Comparison of ENCODE assay signal across 1 cellular context in genomic region chr14:91252901-91253794, GRCh38.
TF ChIP-seq lines count a peak whose summit lies in the region.

No MANE protein-coding gene starts in this region.

TF ChIP-seq in HEK293, 187 proteins besides CTCF, POLR2A, EP300 and RAD21 (continued from another document and continues in another):
- TF ChIP-seq ZNF26 (tag by site-specific recombination; IDR thresholded peaks at IDR 0.05) = no peak
- peak; percentile 27 for TF ChIP-seq ZNF335 (tag by site-specific recombination; conservative IDR thresholded peaks at IDR 0.05)
- TF ChIP-seq GFI1B (tag by site-specific recombination; IDR thresholded peaks at IDR 0.05) = no peak
- no peak for TF ChIP-seq ZNF48 (tag by site-specific recombination; IDR thresholded peaks at IDR 0.05)
- TF ChIP-seq ZNF16 (tag by site-specific recombination; IDR thresholded peaks at IDR 0.05; ENCODE audit: low read depth) = no peak
- TF ChIP-seq, protein P1, sequence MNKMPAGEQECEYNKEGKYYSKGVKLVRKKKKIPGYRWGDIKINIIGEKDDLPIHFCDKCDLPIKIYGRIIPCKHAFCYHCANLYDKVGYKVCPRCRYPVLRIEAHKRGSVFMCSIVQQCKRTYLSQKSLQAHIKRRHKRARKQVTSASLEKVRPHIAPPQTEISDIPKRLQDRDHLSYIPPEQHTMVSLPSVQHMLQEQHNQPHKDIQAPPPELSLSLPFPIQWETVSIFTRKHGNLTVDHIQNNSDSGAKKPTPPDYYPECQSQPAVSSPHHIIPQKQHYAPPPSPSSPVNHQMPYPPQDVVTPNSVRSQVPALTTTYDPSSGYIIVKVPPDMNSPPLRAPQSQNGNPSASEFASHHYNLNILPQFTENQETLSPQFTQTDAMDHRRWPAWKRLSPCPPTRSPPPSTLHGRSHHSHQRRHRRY (tag by site-specific recombination; IDR thresholded peaks at IDR 0.05) = no peak
- TF ChIP-seq ZNF660 (tag by site-specific recombination; IDR thresholded peaks at IDR 0.05) = no peak
- TF ChIP-seq ZBTB1 (tag by site-specific recombination; IDR thresholded peaks at IDR 0.05) = no peak
- no peak for TF ChIP-seq ZNF416 (tag by site-specific recombination; IDR thresholded peaks at IDR 0.05)
- no peak for TF ChIP-seq ZNF639 (tag by site-specific recombination; IDR thresholded peaks at IDR 0.05)
- 0 out of 2 replicates have a peak, but pooled peaks have one; percentile 12 for TF ChIP-seq ZBTB8A (tag by site-specific recombination; IDR thresholded peaks at IDR 0.05)
- TF ChIP-seq ZNF112 (tag by site-specific recombination; IDR thresholded peaks at IDR 0.05) = no peak
- TF ChIP-seq ZNF792 (tag by site-specific recombination; IDR thresholded peaks at IDR 0.05) = no peak
- no peak for TF ChIP-seq ZNF473 (tag by site-specific recombination; IDR thresholded peaks at IDR 0.05)
- no peak for TF ChIP-seq ZNF777 (tag by site-specific recombination; IDR thresholded peaks at IDR 0.05; ENCODE audit: borderline replicate concordance)
- TF ChIP-seq RBAK (tag by site-specific recombination; IDR thresholded peaks at IDR 0.05) = no peak
- TF ChIP-seq ZFP37 (tag by site-specific recombination; IDR thresholded peaks at IDR 0.05) = no peak
- no peak for TF ChIP-seq ZNF324 (tag by site-specific recombination; IDR thresholded peaks at IDR 0.05)
- TF ChIP-seq ZFHX2 (tag by site-specific recombination; conservative IDR thresholded peaks at IDR 0.05) = peak; percentile 72
- TF ChIP-seq REPIN1 (tag by site-specific recombination; IDR thresholded peaks at IDR 0.05; ENCODE audit: low read depth) = no peak
- no peak for TF ChIP-seq SP2 (tag by site-specific recombination; IDR thresholded peaks at IDR 0.05)
- TF ChIP-seq INSM2 (tag by site-specific recombination; IDR thresholded peaks at IDR 0.05) = no peak
- no peak for TF ChIP-seq ZBTB49 (tag by site-specific recombination; IDR thresholded peaks at IDR 0.05; ENCODE audit: low read depth)
- TF ChIP-seq, protein P2, sequence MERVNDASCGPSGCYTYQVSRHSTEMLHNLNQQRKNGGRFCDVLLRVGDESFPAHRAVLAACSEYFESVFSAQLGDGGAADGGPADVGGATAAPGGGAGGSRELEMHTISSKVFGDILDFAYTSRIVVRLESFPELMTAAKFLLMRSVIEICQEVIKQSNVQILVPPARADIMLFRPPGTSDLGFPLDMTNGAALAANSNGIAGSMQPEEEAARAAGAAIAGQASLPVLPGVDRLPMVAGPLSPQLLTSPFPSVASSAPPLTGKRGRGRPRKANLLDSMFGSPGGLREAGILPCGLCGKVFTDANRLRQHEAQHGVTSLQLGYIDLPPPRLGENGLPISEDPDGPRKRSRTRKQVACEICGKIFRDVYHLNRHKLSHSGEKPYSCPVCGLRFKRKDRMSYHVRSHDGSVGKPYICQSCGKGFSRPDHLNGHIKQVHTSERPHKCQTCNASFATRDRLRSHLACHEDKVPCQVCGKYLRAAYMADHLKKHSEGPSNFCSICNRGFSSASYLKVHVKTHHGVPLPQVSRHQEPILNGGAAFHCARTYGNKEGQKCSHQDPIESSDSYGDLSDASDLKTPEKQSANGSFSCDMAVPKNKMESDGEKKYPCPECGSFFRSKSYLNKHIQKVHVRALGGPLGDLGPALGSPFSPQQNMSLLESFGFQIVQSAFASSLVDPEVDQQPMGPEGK (tag by site-specific recombination; IDR thresholded peaks at IDR 0.05) = peak; percentile 85
- no peak for TF ChIP-seq AEBP2 (tag by site-specific recombination; IDR thresholded peaks at IDR 0.05; ENCODE audit: borderline replicate concordance)
- no peak for TF ChIP-seq ZNF223 (tag by site-specific recombination; IDR thresholded peaks at IDR 0.05)
- no peak for TF ChIP-seq ZNF544 (tag by site-specific recombination; IDR thresholded peaks at IDR 0.05)
- no peak for TF ChIP-seq ZNF292 (tag by site-specific recombination; IDR thresholded peaks at IDR 0.05; ENCODE audit: borderline replicate concordance, low read depth)
- no peak for TF ChIP-seq ZNF37A (tag by site-specific recombination; IDR thresholded peaks at IDR 0.05)
- no peak for TF ChIP-seq ZNF302 (tag by site-specific recombination; IDR thresholded peaks at IDR 0.05; ENCODE audit: low read depth)
- TF ChIP-seq, protein P3, sequence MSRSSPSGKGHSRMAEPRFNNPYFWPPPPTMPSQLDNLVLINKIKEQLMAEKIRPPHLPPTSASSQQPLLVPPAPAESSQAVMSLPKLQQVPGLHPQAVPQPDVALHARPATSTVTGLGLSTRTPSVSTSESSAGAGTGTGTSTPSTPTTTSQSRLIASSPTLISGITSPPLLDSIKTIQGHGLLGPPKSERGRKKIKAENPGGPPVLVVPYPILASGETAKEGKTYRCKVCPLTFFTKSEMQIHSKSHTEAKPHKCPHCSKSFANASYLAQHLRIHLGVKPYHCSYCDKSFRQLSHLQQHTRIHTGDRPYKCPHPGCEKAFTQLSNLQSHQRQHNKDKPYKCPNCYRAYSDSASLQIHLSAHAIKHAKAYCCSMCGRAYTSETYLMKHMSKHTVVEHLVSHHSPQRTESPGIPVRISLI (tag by site-specific recombination; IDR thresholded peaks at IDR 0.05) = no peak
- TF ChIP-seq, protein P4, sequence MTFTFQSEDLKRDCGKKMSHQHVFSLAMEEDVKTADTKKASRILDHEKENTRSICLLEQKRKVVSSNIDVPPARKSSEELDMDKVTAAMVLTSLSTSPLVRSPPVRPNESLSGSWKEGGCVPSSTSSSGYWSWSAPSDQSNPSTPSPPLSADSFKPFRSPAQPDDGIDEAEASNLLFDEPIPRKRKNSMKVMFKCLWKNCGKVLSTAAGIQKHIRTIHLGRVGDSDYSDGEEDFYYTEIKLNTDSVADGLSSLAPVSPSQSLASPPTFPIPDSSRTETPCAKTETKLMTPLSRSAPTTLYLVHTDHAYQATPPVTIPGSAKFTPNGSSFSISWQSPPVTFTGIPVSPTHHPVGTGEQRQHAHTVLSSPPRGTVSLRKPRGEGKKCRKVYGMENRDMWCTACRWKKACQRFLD (tag by site-specific recombination; IDR thresholded peaks at IDR 0.05) = no peak
- no peak for TF ChIP-seq ZNF175 (tag by site-specific recombination; IDR thresholded peaks at IDR 0.05)
- peak; percentile 82 for TF ChIP-seq ZNF2 (tag by site-specific recombination; IDR thresholded peaks at IDR 0.05)
- TF ChIP-seq ZSCAN18 (tag by site-specific recombination; IDR thresholded peaks at IDR 0.05) = no peak
- TF ChIP-seq, protein P5, sequence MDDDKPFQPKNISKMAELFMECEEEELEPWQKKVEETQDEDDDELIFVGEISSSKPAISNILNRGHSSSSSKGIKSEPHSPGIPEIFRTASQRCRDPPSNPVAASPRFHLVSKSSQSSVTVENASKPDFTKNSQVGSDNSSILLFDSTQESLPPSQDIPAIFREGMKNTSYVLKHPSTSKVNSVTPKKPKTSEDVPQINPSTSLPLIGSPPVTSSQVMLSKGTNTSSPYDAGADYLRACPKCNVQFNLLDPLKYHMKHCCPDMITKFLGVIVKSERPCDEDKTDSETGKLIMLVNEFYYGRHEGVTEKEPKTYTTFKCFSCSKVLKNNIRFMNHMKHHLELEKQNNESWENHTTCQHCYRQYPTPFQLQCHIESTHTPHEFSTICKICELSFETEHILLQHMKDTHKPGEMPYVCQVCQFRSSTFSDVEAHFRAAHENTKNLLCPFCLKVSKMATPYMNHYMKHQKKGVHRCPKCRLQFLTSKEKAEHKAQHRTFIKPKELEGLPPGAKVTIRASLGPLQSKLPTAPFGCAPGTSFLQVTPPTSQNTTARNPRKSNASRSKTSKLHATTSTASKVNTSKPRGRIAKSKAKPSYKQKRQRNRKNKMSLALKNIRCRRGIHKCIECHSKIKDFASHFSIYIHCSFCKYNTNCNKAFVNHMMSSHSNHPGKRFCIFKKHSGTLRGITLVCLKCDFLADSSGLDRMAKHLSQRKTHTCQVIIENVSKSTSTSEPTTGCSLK (tag by site-specific recombination; IDR thresholded peaks at IDR 0.05) = no peak
- no peak for TF ChIP-seq ZNF114 (tag by site-specific recombination; IDR thresholded peaks at IDR 0.05)
- no peak for TF ChIP-seq PRDM1 (tag by site-specific recombination; IDR thresholded peaks at IDR 0.05)
- TF ChIP-seq ZNF23 (tag by site-specific recombination; IDR thresholded peaks at IDR 0.05; ENCODE audit: borderline replicate concordance) = no peak
- no peak for TF ChIP-seq ZNF221 (tag by site-specific recombination; IDR thresholded peaks at IDR 0.05; ENCODE audit: borderline replicate concordance)
- no peak for TF ChIP-seq ZNF785 (tag by site-specific recombination; IDR thresholded peaks at IDR 0.05)
- TF ChIP-seq GLIS2 (tag by site-specific recombination; IDR thresholded peaks at IDR 0.05) = peak; percentile 83
- no peak for TF ChIP-seq ZBTB48 (tag by site-specific recombination; IDR thresholded peaks at IDR 0.05)
- TF ChIP-seq PRDM6 (tag by site-specific recombination; IDR thresholded peaks at IDR 0.05) = no peak
